Comparison of ENCODE assay signal across 16 cellular contexts in genomic region chr4:61500883-61501282, GRCh38.
A peak's percentile ranks its signal among the peaks of the same experiment; 100 is the strongest.
DNase-seq lines count a peak whose midpoint lies in the region; ATAC-seq, FAIRE-seq and TF ChIP-seq lines count a peak whose summit lies in the region.
"Had no signal": no experiment of that assay in that cellular context is flagged by ENCODE, and none has a peak within 500 bp of the region (broad histone marks: within the 10 kb centered on the region; RNA-seq: fewer than 3 reads in every experiment).

No MANE protein-coding gene starts in this region.

- H3K9me3 ChIP-seq in kidney (ENCODE audit: control insufficient read depth in 1 of 2, low read length in 2 of 2) (no peaks in the 10 kb centered on the region), ascending aorta (no peaks in the 10 kb centered on the region)
- H3K9me3 ChIP-seq: esophagus muscularis mucosa, SJSA1 had no signal

- DNase-seq in DMS 273 treated with DMSO at 0.1 percent for 48 hours (lab: John Stamatoyannopoulos, UW) (peak; percentile 56), NCI-H446 treated with DMSO at 0.1 percent for 48 hours (lab: John Stamatoyannopoulos, UW) (peak; percentile 94), cerebellar cortex (ENCODE audit: low spot score) (peak; percentile 77), midbrain (lab: John Stamatoyannopoulos, UW) (peak; percentile 40), NCI-H774 (lab: John Stamatoyannopoulos, UW) (no peak), kidney (no peak), ascending aorta (ENCODE audit: low spot score in 2 of 2) (no peak)
- DNase-seq: activated T-cell treated with anti-CD3 and anti-CD28 coated beads, Interleukin-2, amount 50 U/mL, for 24 hours; H7; nephron progenitor cell; stimulated activated CD4-positive, alpha-beta T cell treated with anti-CD3 and anti-CD28 coated beads, Interleukin-15, amount 100 ng/mL, for 24 hours had no signal

- no peak for FAIRE-seq in kidney (lab: Jason Lieb, UNC)
- FAIRE-seq: islet of Langerhans had no signal

- no peak overlapping the region for H3K9ac ChIP-seq in kidney (ENCODE audit: low read length in 2 of 2)

- TF ChIP-seq CTCF in kidney (IDR thresholded peaks at IDR 0.05; ENCODE audit: borderline replicate concordance, extremely low read depth, insufficient read depth) = no peak
- TF ChIP-seq CTCF in ascending aorta (IDR thresholded peaks at IDR 0.05) = no peak

- no peak overlapping the region for H3K4me3 ChIP-seq in kidney (ENCODE audit: low read length in 2 of 2)
- no peak overlapping the region for H3K4me3 ChIP-seq in ascending aorta
- H3K4me3 ChIP-seq: esophagus muscularis mucosa, SJSA1 had no signal

- no peak overlapping the region for H3K27ac ChIP-seq in kidney (ENCODE audit: low read depth in 2 of 2, low read length in 2 of 2)
- no peak overlapping the region for H3K27ac ChIP-seq in ascending aorta
- H3K27ac ChIP-seq: esophagus muscularis mucosa, SJSA1 had no signal

- no peaks in the 10 kb centered on the region for H3K36me3 ChIP-seq in kidney (ENCODE audit: control insufficient read depth in 1 of 2, insufficient read depth in 2 of 2, low read length in 2 of 2)
- no peaks in the 10 kb centered on the region for H3K36me3 ChIP-seq in ascending aorta
- H3K36me3 ChIP-seq: esophagus muscularis mucosa, SJSA1 had no signal

- H3K4me1 ChIP-seq in kidney (ENCODE audit: control insufficient read depth in 1 of 2, insufficient read depth in 1 of 2, low read depth in 1 of 2, low read length in 2 of 2) (no peaks in the 10 kb centered on the region), ascending aorta (no peaks in the 10 kb centered on the region)
- H3K4me1 ChIP-seq: esophagus muscularis mucosa, SJSA1 had no signal

- intact Hi-C loops in kidney (cut with DNase I) = no loop called here
- intact Hi-C loops in ascending aorta (cut with DNase I) = no loop called here

- no peaks in the 10 kb centered on the region for H3K27me3 ChIP-seq in ascending aorta
- H3K27me3 ChIP-seq: esophagus muscularis mucosa, SJSA1 had no signal

- no peak for ATAC-seq in GM21528 (IDR thresholded peaks at IDR 0.05; ENCODE audit: low FRiP score, unreplicated experiment)
- ATAC-seq: activated CD4-positive, CD25-positive, alpha-beta regulatory T cell treated with anti-CD3 and anti-CD28 coated beads, Interleukin-2, amount 50 U/mL, for 24 hours had no signal

Comparison
In these comparisons a context has a peak if more than half of its experiments do, and no peak if none do; other contexts are left out.
1. DNase-seq: peak in DMS 273 treated with DMSO at 0.1 percent for 48 hours (single experiment), NCI-H446 treated with DMSO at 0.1 percent for 48 hours (single experiment), cerebellar cortex (single experiment) and midbrain (single experiment); none in NCI-H774 (single experiment), kidney (single experiment) and ascending aorta (0 of 2).